ENCODE assay signal across 23 cellular contexts in genomic region chr4:162894387-162894786, GRCh38.
"Had no signal": no experiment of that assay in that cellular context is flagged by ENCODE, and none has a peak within 500 bp of the region (broad histone marks: within the 10 kb centered on the region; RNA-seq: fewer than 3 reads in every experiment).

No MANE protein-coding gene starts in this region.

- H3K9me3 Mint-ChIP-seq: memory B cell had no signal

- H3K36me3 Mint-ChIP-seq: memory B cell; natural killer cell; stimulated activated naive B cell treated with anti-CD40 and anti-IgM and Interleukin-4, amounts not matched to agents 10 μg/mL and 1 μg/mL and 100 μg/mL, for 72 hours had no signal

- H3K4me3 Mint-ChIP-seq: memory B cell; natural killer cell; neural crest cell; stimulated activated naive B cell treated with anti-CD40 and anti-IgM and Interleukin-4, amounts not matched to agents 10 μg/mL and 1 μg/mL and 100 μg/mL, for 72 hours; stimulated activated naive CD8-positive, alpha-beta T cell treated with anti-CD3 and anti-CD28 coated beads, Interleukin-15, Interleukin-2, amounts not matched to agents 100 ng/mL and 50 ng/mL, for 24 hours had no signal

- H3K4me1 ChIP-seq: esophagus muscularis mucosa, foreskin keratinocyte, pancreas, right atrium auricular region, spleen, upper lobe of right lung, uterus had no signal

- H3K27ac ChIP-seq: coronary artery, esophagus muscularis mucosa, foreskin keratinocyte, neutrophil, pancreas, right atrium auricular region, sigmoid colon, spleen, thoracic aorta, tibial nerve, upper lobe of right lung, uterus had no signal

- H3K36me3 ChIP-seq: esophagus muscularis mucosa, neutrophil, pancreas, right atrium auricular region, sigmoid colon, spleen, thoracic aorta, tibial nerve, upper lobe of right lung, uterus had no signal

- H3K4me3 ChIP-seq: coronary artery, esophagus muscularis mucosa, lung, pancreas, right atrium auricular region, sigmoid colon, spleen, thoracic aorta, tibial nerve, upper lobe of right lung, uterus had no signal

- H3K9me3 ChIP-seq: esophagus muscularis mucosa, neutrophil, pancreas, right atrium auricular region, sigmoid colon, spleen, thoracic aorta, tibial nerve, upper lobe of right lung, uterus had no signal

- H3K27ac Mint-ChIP-seq: memory B cell; natural killer cell; stimulated activated naive B cell treated with anti-CD40 and anti-IgM and Interleukin-4, amounts not matched to agents 10 μg/mL and 1 μg/mL and 100 μg/mL, for 72 hours; stimulated activated naive CD8-positive, alpha-beta T cell treated with anti-CD3 and anti-CD28 coated beads, Interleukin-15, Interleukin-2, amounts not matched to agents 100 ng/mL and 50 ng/mL, for 24 hours had no signal

- ATAC-seq: foreskin keratinocyte; left lobe of liver; natural killer cell; pancreas; stimulated activated naive B cell treated with anti-CD40 and anti-IgM and Interleukin-4, amounts not matched to agents 10 μg/mL and 1 μg/mL and 100 μg/mL, for 72 hours; upper lobe of right lung had no signal

- H3K27me3 ChIP-seq: esophagus muscularis mucosa, foreskin keratinocyte, neutrophil, pancreas, right atrium auricular region, sigmoid colon, spleen, tibial nerve, upper lobe of right lung, uterus had no signal

- DNase-seq: dermis blood vessel endothelial cell; effector memory CD4-positive, alpha-beta T cell; foreskin keratinocyte; kidney; natural killer cell; pancreas; sigmoid colon; spleen; stimulated activated CD4-positive, alpha-beta T cell treated with anti-CD3 and anti-CD28 coated beads, Interleukin-4, amount 100 ng/mL, for 4 hours; stimulated activated naive B cell treated with anti-CD40 and anti-IgM and Interleukin-4, amounts not matched to agents 10 μg/mL and 1 μg/mL and 100 μg/mL, for 72 hours; upper lobe of right lung; uterus had no signal

- H3K27me3 Mint-ChIP-seq: stimulated activated naive CD8-positive, alpha-beta T cell treated with anti-CD3 and anti-CD28 coated beads, Interleukin-15, Interleukin-2, amounts not matched to agents 100 ng/mL and 50 ng/mL, for 24 hours had no signal

- H3K4me1 Mint-ChIP-seq: natural killer cell, neural crest cell had no signal
